9 cellular contexts compared by ENCODE assay signal in the genomic region with DNA sequence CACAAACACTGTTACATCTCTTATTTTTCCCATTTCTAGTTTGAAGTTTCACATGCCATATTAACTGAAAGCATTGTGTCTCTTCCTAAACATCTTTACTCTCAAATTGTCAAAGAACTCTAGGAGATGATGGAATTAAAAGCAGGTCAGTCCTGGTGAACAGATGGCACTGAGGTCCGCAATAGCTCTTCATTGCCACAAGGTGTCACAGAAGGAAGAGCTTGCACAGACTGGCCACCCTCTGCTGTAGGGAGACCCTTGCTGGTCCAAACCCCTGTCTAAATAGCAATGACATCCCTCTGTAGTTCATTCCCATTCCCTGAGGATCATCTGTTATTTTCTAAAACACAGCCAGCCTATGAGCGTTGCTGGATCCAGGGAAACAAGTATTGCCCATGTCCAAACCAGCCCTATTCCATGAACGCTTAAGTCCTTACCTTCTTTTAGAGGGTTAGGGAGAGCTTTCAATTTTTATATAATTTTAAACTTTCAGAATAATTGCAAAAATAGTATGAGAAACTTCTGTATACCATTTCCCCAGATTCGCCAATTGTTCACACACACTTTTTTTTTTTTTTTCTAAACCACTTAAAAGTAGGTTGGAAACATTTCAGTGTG. TPM values are rescaled to one million over a fixed set of nuclear protein-coding genes. Genes with fewer than 3 reads are reported as not detected.
A peak's percentile ranks its signal among the peaks of the same experiment; 100 is the strongest.
DNase-seq lines count a peak whose midpoint lies in the region; ATAC-seq and TF ChIP-seq lines count a peak whose summit lies in the region.
"Had no signal": no experiment of that assay in that cellular context is flagged by ENCODE, and none has a peak within 500 bp of the region (broad histone marks: within the 10 kb centered on the region; RNA-seq: fewer than 3 reads in every experiment).

No MANE protein-coding gene starts in this region.

- H3K4me2 ChIP-seq in GM23338 (no peak overlapping the region), Loucy (ENCODE audit: low read depth, low read length, poor library complexity, severe bottlenecking) (no peak overlapping the region)

- no peaks in the 10 kb centered on the region for H3K4me1 Mint-ChIP-seq in activated naive CD8-positive, alpha-beta T cell treated with anti-CD3 and anti-CD28 coated beads, Interleukin-2, amount 10 ng/mL, durations not matched to agents 7 days and 5 days
- no peaks in the 10 kb centered on the region for H3K4me1 Mint-ChIP-seq in activated naive CD8-positive, alpha-beta T cell treated with anti-CD3 and anti-CD28 coated beads for 36 hours
- H3K4me1 Mint-ChIP-seq in GM23338, result peaks cover 2% of the 10 kb centered on the region; the same call in 2 of the 3 replicates

- H3K79me2 ChIP-seq in GM23338 (replicated peaks; ENCODE audit: insufficient read depth) (no peaks in the 10 kb centered on the region), Loucy (ENCODE audit: insufficient read depth, low read length) (no peaks in the 10 kb centered on the region)

- no peak overlapping the region for H3K27ac ChIP-seq in GM23338 (ENCODE audit: low read depth)

- H3K4me3 Mint-ChIP-seq in activated naive CD8-positive, alpha-beta T cell treated with anti-CD3 and anti-CD28 coated beads, Interleukin-2, amount 10 ng/mL, durations not matched to agents 7 days and 5 days, result no peak overlapping the region
- H3K4me3 Mint-ChIP-seq in activated naive CD8-positive, alpha-beta T cell treated with anti-CD3 and anti-CD28 coated beads for 36 hours, result no peak overlapping the region
- no peak overlapping the region for H3K4me3 Mint-ChIP-seq in GM23338
- H3K4me3 Mint-ChIP-seq: dendritic cell treated with granulocyte-macrophage colony-stimulating factor and Interleukin-4, amounts not matched to agents 40 ng/mL and 50 ng/mL, for 4 days had no signal

- TF ChIP-seq CTCF in GM23338 (conservative IDR thresholded peaks at IDR 0.05; ENCODE audit: low read depth in 2 of 2) (peak; percentile 75 to 86), Loucy (conservative IDR thresholded peaks at IDR 0.05; ENCODE audit: low read length) (peak; percentile 76), WI38 (IDR thresholded peaks at IDR 0.05; ENCODE audit: low read depth, low read length) (peak; percentile 62)

- H3K27me3 ChIP-seq in GM23338 (ENCODE audit: insufficient read depth), result no peaks in the 10 kb centered on the region
- no peaks in the 10 kb centered on the region for H3K27me3 ChIP-seq in Loucy (ENCODE audit: insufficient read depth, low read length, poor library complexity, severe bottlenecking)

- peak; percentile 45 for ATAC-seq in activated naive CD8-positive, alpha-beta T cell treated with anti-CD3 and anti-CD28 coated beads, Interleukin-2, amount 10 ng/mL, durations not matched to agents 7 days and 5 days (ENCODE audit: low read depth)
- peak; percentile 99 for ATAC-seq in GM23338
- ATAC-seq in left lobe of liver, result peak; percentile 54

- no peaks in the 10 kb centered on the region for H3K9me2 ChIP-seq in GM23338 (ENCODE audit: insufficient read depth)
- no peaks in the 10 kb centered on the region for H3K9me2 ChIP-seq in Loucy (replicated peaks; ENCODE audit: low read depth, low read length)

- no peaks in the 10 kb centered on the region for H3F3A ChIP-seq in GM23338 (replicated peaks; ENCODE audit: low read depth)
- H3F3A ChIP-seq in Loucy (ENCODE audit: low read depth), result no peaks in the 10 kb centered on the region

- H3K4me1 ChIP-seq in GM23338 (ENCODE audit: insufficient read depth) (no peaks in the 10 kb centered on the region), Loucy (ENCODE audit: insufficient read depth, low read length, poor library complexity, severe bottlenecking) (no peaks in the 10 kb centered on the region)

- H3K27ac Mint-ChIP-seq in activated naive CD8-positive, alpha-beta T cell treated with anti-CD3 and anti-CD28 coated beads, Interleukin-2, amount 10 ng/mL, durations not matched to agents 7 days and 5 days, result no peak overlapping the region
- H3K27ac Mint-ChIP-seq in activated naive CD8-positive, alpha-beta T cell treated with anti-CD3 and anti-CD28 coated beads for 36 hours, result no peak overlapping the region
- no peak overlapping the region for H3K27ac Mint-ChIP-seq in GM23338
- H3K27ac Mint-ChIP-seq: dendritic cell treated with granulocyte-macrophage colony-stimulating factor and Interleukin-4, amounts not matched to agents 40 ng/mL and 50 ng/mL, for 4 days had no signal

- H2AFZ ChIP-seq in GM23338, result no peak overlapping the region
- no peak overlapping the region for H2AFZ ChIP-seq in Loucy (ENCODE audit: low read length)

- no peak overlapping the region for H3K4me3 ChIP-seq in GM23338
- H3K4me3 ChIP-seq in Loucy (ENCODE audit: low read length, poor library complexity, severe bottlenecking), result no peak overlapping the region
- no peak overlapping the region for H3K4me3 ChIP-seq in WI38 (ENCODE audit: low read depth, low read length)

- POLR2A ChIA-PET in activated naive CD8-positive, alpha-beta T cell treated with anti-CD3 and anti-CD28 coated beads, Interleukin-2, amount 10 ng/mL, durations not matched to agents 7 days and 5 days (lab: Charles Lee), result no interaction called here

- peaks cover 4% of the 10 kb centered on the region for H3K27me3 Mint-ChIP-seq in activated naive CD8-positive, alpha-beta T cell treated with anti-CD3 and anti-CD28 coated beads, Interleukin-2, amount 10 ng/mL, durations not matched to agents 7 days and 5 days
- H3K27me3 Mint-ChIP-seq in activated naive CD8-positive, alpha-beta T cell treated with anti-CD3 and anti-CD28 coated beads for 36 hours, result peaks cover 4% of the 10 kb centered on the region
- H3K27me3 Mint-ChIP-seq in GM23338 (ENCODE audit: insufficient read depth, low read depth, poor library complexity), result peaks cover 4% of the 10 kb centered on the region
- H3K27me3 Mint-ChIP-seq: dendritic cell treated with granulocyte-macrophage colony-stimulating factor and Interleukin-4, amounts not matched to agents 40 ng/mL and 50 ng/mL, for 4 days had no signal

- no peaks in the 10 kb centered on the region for H3K36me3 Mint-ChIP-seq in activated naive CD8-positive, alpha-beta T cell treated with anti-CD3 and anti-CD28 coated beads, Interleukin-2, amount 10 ng/mL, durations not matched to agents 7 days and 5 days
- no peaks in the 10 kb centered on the region for H3K36me3 Mint-ChIP-seq in activated naive CD8-positive, alpha-beta T cell treated with anti-CD3 and anti-CD28 coated beads for 36 hours
- no peaks in the 10 kb centered on the region; the same call in 2 of the 3 replicates for H3K36me3 Mint-ChIP-seq in GM23338 (ENCODE audit: low read depth)

- H3K9me3 Mint-ChIP-seq in activated naive CD8-positive, alpha-beta T cell treated with anti-CD3 and anti-CD28 coated beads, Interleukin-2, amount 10 ng/mL, durations not matched to agents 7 days and 5 days, result no peaks in the 10 kb centered on the region
- H3K9me3 Mint-ChIP-seq in activated naive CD8-positive, alpha-beta T cell treated with anti-CD3 and anti-CD28 coated beads for 36 hours, result no peaks in the 10 kb centered on the region
- H3K9me3 Mint-ChIP-seq in GM23338, result no peaks in the 10 kb centered on the region
- H3K9me3 Mint-ChIP-seq: dendritic cell treated with granulocyte-macrophage colony-stimulating factor and Interleukin-4, amounts not matched to agents 40 ng/mL and 50 ng/mL, for 4 days had no signal

- H4K20me1 ChIP-seq in GM23338 (replicated peaks; ENCODE audit: insufficient read depth) (no peaks in the 10 kb centered on the region), Loucy (ENCODE audit: insufficient read depth, low read length, poor library complexity, severe bottlenecking) (no peaks in the 10 kb centered on the region)

- DNase-seq in activated naive CD8-positive, alpha-beta T cell treated with anti-CD3 and anti-CD28 coated beads, Interleukin-2, amount 10 ng/mL, durations not matched to agents 7 days and 5 days, result no peak
- DNase-seq in activated naive CD8-positive, alpha-beta T cell treated with anti-CD3 and anti-CD28 coated beads for 36 hours, result no peak
- DNase-seq in GM23338 (ENCODE audit: low spot score) (peak; percentile 85), left lobe of liver (ENCODE audit: low spot score) (no peak), dedifferentiated amniotic fluid mesenchymal stem cell (ENCODE audit: extremely low spot score) (no peak), putamen (ENCODE audit: low spot score) (no peak)

- no peak overlapping the region for H3K9ac ChIP-seq in Loucy (ENCODE audit: low read depth, low read length, poor library complexity, severe bottlenecking)

- H3K36me3 ChIP-seq in GM23338 (ENCODE audit: insufficient read depth) (no peaks in the 10 kb centered on the region), Loucy (ENCODE audit: insufficient read depth, low read length) (no peaks in the 10 kb centered on the region)

- H3K9me3 ChIP-seq in Loucy (ENCODE audit: insufficient read depth, low read depth, low read length), result no peaks in the 10 kb centered on the region

TF ChIP-seq in GM23338, 12 proteins besides CTCF, POLR2A, EP300 and RAD21 (continues in another document):
- TF ChIP-seq, protein P1, sequence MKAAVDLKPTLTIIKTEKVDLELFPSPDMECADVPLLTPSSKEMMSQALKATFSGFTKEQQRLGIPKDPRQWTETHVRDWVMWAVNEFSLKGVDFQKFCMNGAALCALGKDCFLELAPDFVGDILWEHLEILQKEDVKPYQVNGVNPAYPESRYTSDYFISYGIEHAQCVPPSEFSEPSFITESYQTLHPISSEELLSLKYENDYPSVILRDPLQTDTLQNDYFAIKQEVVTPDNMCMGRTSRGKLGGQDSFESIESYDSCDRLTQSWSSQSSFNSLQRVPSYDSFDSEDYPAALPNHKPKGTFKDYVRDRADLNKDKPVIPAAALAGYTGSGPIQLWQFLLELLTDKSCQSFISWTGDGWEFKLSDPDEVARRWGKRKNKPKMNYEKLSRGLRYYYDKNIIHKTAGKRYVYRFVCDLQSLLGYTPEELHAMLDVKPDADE (IDR thresholded peaks at IDR 0.05), result no peak
- no peak for TF ChIP-seq JUNB (IDR thresholded peaks at IDR 0.05; ENCODE audit: unreplicated experiment)
- no peak for TF ChIP-seq NANOG (IDR thresholded peaks at IDR 0.05; ENCODE audit: borderline replicate concordance)
- TF ChIP-seq CREB1 (CRISPR knock-in tag; IDR thresholded peaks at IDR 0.05; ENCODE audit: low read depth), result no peak

RNA-seq across cellular contexts. Expression of a gene that starts 10.1 kb away (rescaled TPM):
- 10 to 100 TPM; 56.9 to 59.5 TPM for total RNA-seq in activated naive CD8-positive, alpha-beta T cell treated with anti-CD3 and anti-CD28 coated beads, Interleukin-2, amount 10 ng/mL, durations not matched to agents 7 days and 5 days
- total RNA-seq in activated naive CD8-positive, alpha-beta T cell treated with anti-CD3 and anti-CD28 coated beads for 36 hours, result 100 to 1,000 TPM; 115 to 125 TPM
- total RNA-seq in GM23338 (2014; rRNA removed; shearing (Covaris generic)), result 355 and 413 TPM in 2 replicates
- polyA plus RNA-seq in GM23338 (2016; fragmentation: Nextera tagmentation; extraction: Ambion mirVana), result 324 and 343 TPM in 2 replicates
- total RNA-seq in left lobe of liver, result 16.3 TPM

Comparison
In these comparisons a context has a peak if more than half of its experiments do, and no peak if none do; other contexts are left out.
1. ATAC-seq: peak in every context shown above with its lines; median percentile 99 in GM23338; 54 in left lobe of liver; 45 in activated naive CD8-positive, alpha-beta T cell treated with anti-CD3 and anti-CD28 coated beads, Interleukin-2, amount 10 ng/mL, durations not matched to agents 7 days and 5 days.